ENCODE assay signal across 1 cellular context in the genomic region with DNA sequence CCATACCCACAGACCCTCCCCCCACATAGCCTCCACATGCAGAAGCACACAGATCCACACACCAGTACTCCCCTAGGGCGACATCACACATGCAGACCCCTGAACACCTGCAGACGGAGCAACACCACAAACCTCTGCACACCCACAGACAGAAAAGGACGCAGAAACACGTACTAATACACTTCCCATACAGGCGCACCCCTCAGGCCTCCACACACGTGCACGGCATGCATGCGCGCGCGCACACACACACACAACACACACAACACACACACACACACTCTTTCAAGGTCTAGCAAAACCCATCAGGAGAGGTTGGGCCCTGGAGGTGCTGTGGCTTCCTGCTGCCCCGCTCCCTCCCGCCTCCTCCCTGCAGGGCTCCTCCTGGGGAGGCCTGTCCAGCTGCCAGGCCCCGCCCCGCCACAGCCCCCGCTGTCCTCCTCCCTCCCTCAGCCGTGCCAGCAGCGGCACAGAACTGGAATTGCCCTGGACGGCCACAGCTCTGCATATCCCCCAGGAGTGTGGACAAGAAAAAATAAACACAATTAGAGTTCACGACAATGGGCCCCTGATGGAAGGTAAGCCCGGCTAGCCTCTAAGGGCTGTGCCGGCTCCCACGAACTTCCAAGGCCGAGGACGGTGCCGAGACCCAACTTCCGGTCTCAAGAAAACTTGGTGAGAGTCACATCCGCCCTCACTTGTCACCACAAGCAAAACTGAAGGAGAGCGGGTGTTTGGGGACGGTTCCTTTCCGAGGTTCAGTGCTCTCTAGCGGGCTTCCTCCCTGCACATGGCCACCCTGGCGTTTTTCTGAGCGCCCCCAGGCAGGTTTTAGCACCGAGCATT.
TF ChIP-seq lines count a peak whose summit lies in the region.

No MANE protein-coding gene starts in this region.

TF ChIP-seq in K562, 482 proteins besides CTCF, POLR2A, EP300 and RAD21 (continued from another document):
- no peak for TF ChIP-seq JUND (IDR thresholded peaks at IDR 0.05; ENCODE audit: borderline replicate concordance, low read depth, low read length)
- peak; percentile 22; the same call in 2 of the 3 replicates for TF ChIP-seq JUND (tag; IDR thresholded peaks at IDR 0.05; ENCODE audit: borderline replicate concordance, low read depth, low read length)
- no peak for TF ChIP-seq RFX7 (CRISPR knock-in tag; IDR thresholded peaks at IDR 0.05)
- TF ChIP-seq, protein P1, sequence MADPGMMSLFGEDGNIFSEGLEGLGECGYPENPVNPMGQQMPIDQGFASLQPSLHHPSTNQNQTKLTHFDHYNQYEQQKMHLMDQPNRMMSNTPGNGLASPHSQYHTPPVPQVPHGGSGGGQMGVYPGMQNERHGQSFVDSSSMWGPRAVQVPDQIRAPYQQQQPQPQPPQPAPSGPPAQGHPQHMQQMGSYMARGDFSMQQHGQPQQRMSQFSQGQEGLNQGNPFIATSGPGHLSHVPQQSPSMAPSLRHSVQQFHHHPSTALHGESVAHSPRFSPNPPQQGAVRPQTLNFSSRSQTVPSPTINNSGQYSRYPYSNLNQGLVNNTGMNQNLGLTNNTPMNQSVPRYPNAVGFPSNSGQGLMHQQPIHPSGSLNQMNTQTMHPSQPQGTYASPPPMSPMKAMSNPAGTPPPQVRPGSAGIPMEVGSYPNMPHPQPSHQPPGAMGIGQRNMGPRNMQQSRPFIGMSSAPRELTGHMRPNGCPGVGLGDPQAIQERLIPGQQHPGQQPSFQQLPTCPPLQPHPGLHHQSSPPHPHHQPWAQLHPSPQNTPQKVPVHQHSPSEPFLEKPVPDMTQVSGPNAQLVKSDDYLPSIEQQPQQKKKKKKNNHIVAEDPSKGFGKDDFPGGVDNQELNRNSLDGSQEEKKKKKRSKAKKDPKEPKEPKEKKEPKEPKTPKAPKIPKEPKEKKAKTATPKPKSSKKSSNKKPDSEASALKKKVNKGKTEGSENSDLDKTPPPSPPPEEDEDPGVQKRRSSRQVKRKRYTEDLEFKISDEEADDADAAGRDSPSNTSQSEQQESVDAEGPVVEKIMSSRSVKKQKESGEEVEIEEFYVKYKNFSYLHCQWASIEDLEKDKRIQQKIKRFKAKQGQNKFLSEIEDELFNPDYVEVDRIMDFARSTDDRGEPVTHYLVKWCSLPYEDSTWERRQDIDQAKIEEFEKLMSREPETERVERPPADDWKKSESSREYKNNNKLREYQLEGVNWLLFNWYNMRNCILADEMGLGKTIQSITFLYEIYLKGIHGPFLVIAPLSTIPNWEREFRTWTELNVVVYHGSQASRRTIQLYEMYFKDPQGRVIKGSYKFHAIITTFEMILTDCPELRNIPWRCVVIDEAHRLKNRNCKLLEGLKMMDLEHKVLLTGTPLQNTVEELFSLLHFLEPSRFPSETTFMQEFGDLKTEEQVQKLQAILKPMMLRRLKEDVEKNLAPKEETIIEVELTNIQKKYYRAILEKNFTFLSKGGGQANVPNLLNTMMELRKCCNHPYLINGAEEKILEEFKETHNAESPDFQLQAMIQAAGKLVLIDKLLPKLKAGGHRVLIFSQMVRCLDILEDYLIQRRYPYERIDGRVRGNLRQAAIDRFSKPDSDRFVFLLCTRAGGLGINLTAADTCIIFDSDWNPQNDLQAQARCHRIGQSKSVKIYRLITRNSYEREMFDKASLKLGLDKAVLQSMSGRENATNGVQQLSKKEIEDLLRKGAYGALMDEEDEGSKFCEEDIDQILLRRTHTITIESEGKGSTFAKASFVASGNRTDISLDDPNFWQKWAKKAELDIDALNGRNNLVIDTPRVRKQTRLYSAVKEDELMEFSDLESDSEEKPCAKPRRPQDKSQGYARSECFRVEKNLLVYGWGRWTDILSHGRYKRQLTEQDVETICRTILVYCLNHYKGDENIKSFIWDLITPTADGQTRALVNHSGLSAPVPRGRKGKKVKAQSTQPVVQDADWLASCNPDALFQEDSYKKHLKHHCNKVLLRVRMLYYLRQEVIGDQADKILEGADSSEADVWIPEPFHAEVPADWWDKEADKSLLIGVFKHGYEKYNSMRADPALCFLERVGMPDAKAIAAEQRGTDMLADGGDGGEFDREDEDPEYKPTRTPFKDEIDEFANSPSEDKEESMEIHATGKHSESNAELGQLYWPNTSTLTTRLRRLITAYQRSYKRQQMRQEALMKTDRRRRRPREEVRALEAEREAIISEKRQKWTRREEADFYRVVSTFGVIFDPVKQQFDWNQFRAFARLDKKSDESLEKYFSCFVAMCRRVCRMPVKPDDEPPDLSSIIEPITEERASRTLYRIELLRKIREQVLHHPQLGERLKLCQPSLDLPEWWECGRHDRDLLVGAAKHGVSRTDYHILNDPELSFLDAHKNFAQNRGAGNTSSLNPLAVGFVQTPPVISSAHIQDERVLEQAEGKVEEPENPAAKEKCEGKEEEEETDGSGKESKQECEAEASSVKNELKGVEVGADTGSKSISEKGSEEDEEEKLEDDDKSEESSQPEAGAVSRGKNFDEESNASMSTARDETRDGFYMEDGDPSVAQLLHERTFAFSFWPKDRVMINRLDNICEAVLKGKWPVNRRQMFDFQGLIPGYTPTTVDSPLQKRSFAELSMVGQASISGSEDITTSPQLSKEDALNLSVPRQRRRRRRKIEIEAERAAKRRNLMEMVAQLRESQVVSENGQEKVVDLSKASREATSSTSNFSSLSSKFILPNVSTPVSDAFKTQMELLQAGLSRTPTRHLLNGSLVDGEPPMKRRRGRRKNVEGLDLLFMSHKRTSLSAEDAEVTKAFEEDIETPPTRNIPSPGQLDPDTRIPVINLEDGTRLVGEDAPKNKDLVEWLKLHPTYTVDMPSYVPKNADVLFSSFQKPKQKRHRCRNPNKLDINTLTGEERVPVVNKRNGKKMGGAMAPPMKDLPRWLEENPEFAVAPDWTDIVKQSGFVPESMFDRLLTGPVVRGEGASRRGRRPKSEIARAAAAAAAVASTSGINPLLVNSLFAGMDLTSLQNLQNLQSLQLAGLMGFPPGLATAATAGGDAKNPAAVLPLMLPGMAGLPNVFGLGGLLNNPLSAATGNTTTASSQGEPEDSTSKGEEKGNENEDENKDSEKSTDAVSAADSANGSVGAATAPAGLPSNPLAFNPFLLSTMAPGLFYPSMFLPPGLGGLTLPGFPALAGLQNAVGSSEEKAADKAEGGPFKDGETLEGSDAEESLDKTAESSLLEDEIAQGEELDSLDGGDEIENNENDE (IDR thresholded peaks at IDR 0.05; ENCODE audit: low read depth, low read length): no peak
- TF ChIP-seq, protein P2, sequence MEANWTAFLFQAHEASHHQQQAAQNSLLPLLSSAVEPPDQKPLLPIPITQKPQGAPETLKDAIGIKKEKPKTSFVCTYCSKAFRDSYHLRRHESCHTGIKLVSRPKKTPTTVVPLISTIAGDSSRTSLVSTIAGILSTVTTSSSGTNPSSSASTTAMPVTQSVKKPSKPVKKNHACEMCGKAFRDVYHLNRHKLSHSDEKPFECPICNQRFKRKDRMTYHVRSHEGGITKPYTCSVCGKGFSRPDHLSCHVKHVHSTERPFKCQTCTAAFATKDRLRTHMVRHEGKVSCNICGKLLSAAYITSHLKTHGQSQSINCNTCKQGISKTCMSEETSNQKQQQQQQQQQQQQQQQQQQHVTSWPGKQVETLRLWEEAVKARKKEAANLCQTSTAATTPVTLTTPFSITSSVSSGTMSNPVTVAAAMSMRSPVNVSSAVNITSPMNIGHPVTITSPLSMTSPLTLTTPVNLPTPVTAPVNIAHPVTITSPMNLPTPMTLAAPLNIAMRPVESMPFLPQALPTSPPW (CRISPR knock-in tag; IDR thresholded peaks at IDR 0.05): peak; percentile 95
- no peak for TF ChIP-seq HEY1 (CRISPR knock-in tag; IDR thresholded peaks at IDR 0.05; ENCODE audit: borderline replicate concordance)
- TF ChIP-seq BRD9 (IDR thresholded peaks at IDR 0.05; ENCODE audit: low read depth, partially characterized antibody): no peak
- TF ChIP-seq NELFE (IDR thresholded peaks at IDR 0.05; ENCODE audit: insufficient read depth, insufficient read length): no peak
- 0 out of 2 replicates have a peak, but pooled peaks have one; percentile 47 for TF ChIP-seq ZKSCAN8 (CRISPR knock-in tag; IDR thresholded peaks at IDR 0.05)
TF ChIP-seq in K562: peak in this region for 118.
